23 cellular contexts compared by ENCODE assay signal in the genomic region with DNA sequence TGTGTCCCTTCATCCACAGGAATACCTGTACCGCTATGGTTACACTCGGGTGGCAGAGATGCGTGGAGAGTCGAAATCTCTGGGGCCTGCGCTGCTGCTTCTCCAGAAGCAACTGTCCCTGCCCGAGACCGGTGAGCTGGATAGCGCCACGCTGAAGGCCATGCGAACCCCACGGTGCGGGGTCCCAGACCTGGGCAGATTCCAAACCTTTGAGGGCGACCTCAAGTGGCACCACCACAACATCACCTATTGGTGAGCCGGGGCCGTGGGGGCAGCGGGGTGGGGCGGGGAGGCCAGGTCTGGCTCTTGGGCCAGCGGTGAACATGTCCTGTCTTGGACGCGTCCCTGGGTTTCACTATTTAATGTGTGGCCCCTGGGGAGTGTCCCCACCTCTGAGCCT. TPM values are rescaled to one million over a fixed set of nuclear protein-coding genes. Genes with fewer than 3 reads are reported as not detected.
A peak's percentile ranks its signal among the peaks of the same experiment; 100 is the strongest.
DNase-seq lines count a peak whose midpoint lies in the region; ATAC-seq and TF ChIP-seq lines count a peak whose summit lies in the region.
"Had no signal": no experiment of that assay in that cellular context is flagged by ENCODE, and none has a peak within 500 bp of the region (broad histone marks: within the 10 kb centered on the region; RNA-seq: fewer than 3 reads in every experiment).

No MANE protein-coding gene starts in this region.

- no peaks in the 10 kb centered on the region for H3K9me3 Mint-ChIP-seq in activated T-cell treated with anti-CD3 and anti-CD28 coated beads, Interleukin-2, amount 50 U/mL, for 72 hours
- H3K9me3 Mint-ChIP-seq in activated B cell treated with CpG ODN at 0.5 μM for 24 hours (no peaks in the 10 kb centered on the region), naive B cell (peaks cover 0 to 8% (median 3%) of the 10 kb centered on the region in 7 donors)
- H3K9me3 Mint-ChIP-seq in stimulated activated effector memory CD8-positive, alpha-beta T cell treated with anti-CD3 and anti-CD28 coated beads, Interleukin-12 subunit alpha, Interleukin-12 subunit beta, amount 100 ng/mL, for 72 hours, result peaks cover 4% of the 10 kb centered on the region
- no peaks in the 10 kb centered on the region for H3K9me3 Mint-ChIP-seq in activated T-helper 2 cell treated with anti-CD3 and anti-CD28 coated beads, Interferon-gamma antibody, Interleukin-2, Interleukin-4, amounts not matched to agents 10 μg/mL and 5 μg/mL and 100 μg/mL, durations not matched to agents 14 hours and 24 hours and 36 hours
- H3K9me3 Mint-ChIP-seq: stimulated activated naive CD8-positive, alpha-beta T cell treated with anti-CD3 and anti-CD28 coated beads, Interleukin-15, Interleukin-2, amounts not matched to agents 100 ng/mL and 50 ng/mL, for 24 hours; T-helper 2 cell treated with Interferon-gamma antibody and Interleukin-4, amounts not matched to agents 5 μg/mL and 100 μg/mL, for 36 hours had no signal

- H3K4me3 Mint-ChIP-seq in activated T-cell treated with anti-CD3 and anti-CD28 coated beads, Interleukin-2, amount 50 U/mL, for 72 hours, result peak overlapping the region; percentile 43 to 70
- peak overlapping the region; percentile 28 for H3K4me3 Mint-ChIP-seq in activated B cell treated with CpG ODN at 0.5 μM for 24 hours
- H3K4me3 Mint-ChIP-seq in naive B cell, result peak overlapping the region in 7 of 8 donors; percentile 34 to 88 (median 70)
- H3K4me3 Mint-ChIP-seq in stimulated activated effector memory CD8-positive, alpha-beta T cell treated with anti-CD3 and anti-CD28 coated beads, Interleukin-12 subunit alpha, Interleukin-12 subunit beta, amount 100 ng/mL, for 72 hours, result peak overlapping the region; percentile 72
- no peak overlapping the region for H3K4me3 Mint-ChIP-seq in activated T-helper 2 cell treated with anti-CD3 and anti-CD28 coated beads, Interferon-gamma antibody, Interleukin-2, Interleukin-4, amounts not matched to agents 10 μg/mL and 5 μg/mL and 100 μg/mL, durations not matched to agents 14 hours and 24 hours and 36 hours (ENCODE audit: low read depth)

- no peak for ATAC-seq in activated T-cell treated with anti-CD3 and anti-CD28 coated beads, Interleukin-2, amount 50 U/mL, for 72 hours (replicated peaks in 1 of 2)
- no peak for ATAC-seq in activated B cell treated with CpG ODN at 0.5 μM for 24 hours (ENCODE audit: low read depth)
- ATAC-seq in naive B cell (ENCODE audit: low read depth in 2 of 2), result no peak
- ATAC-seq in stimulated activated effector memory CD8-positive, alpha-beta T cell treated with anti-CD3 and anti-CD28 coated beads, Interleukin-12 subunit alpha, Interleukin-12 subunit beta, amount 100 ng/mL, for 72 hours, result no peak

- DNase-seq in activated T-cell treated with anti-CD3 and anti-CD28 coated beads, Interleukin-2, amount 50 U/mL, for 72 hours, result no peak
- no peak for DNase-seq in activated T-cell treated with anti-CD3 and anti-CD28 coated beads for 4 hours
- DNase-seq in activated B cell treated with CpG ODN at 0.5 μM for 24 hours, result no peak
- no peak for DNase-seq in naive B cell
- no peak for DNase-seq in stimulated activated effector memory CD8-positive, alpha-beta T cell treated with anti-CD3 and anti-CD28 coated beads, Interleukin-12 subunit alpha, Interleukin-12 subunit beta, amount 100 ng/mL, for 72 hours (ENCODE audit: low spot score in 2 of 2)
- DNase-seq in NCI-H446 (lab: John Stamatoyannopoulos, UW), result no peak
- no peak for DNase-seq in activated T-helper 2 cell treated with anti-CD3 and anti-CD28 coated beads, Interferon-gamma antibody, Interleukin-2, Interleukin-4, amounts not matched to agents 10 μg/mL and 5 μg/mL and 100 μg/mL, durations not matched to agents 14 hours and 24 hours and 36 hours (ENCODE audit: low spot score)
- no peak for DNase-seq in dedifferentiated amniotic fluid mesenchymal stem cell (ENCODE audit: extremely low spot score)
- DNase-seq: dermis blood vessel endothelial cell, left ventricle myocardium inferior, NCI-H1694, NCI-H446 treated with DMSO at 0.1 percent for 48 hours, NCI-H774, Peyer's patch, SHP77 treated with DMSO at 0.1 percent for 48 hours, small intestine, testis had no signal

- H3K4me1 Mint-ChIP-seq in activated T-cell treated with anti-CD3 and anti-CD28 coated beads, Interleukin-2, amount 50 U/mL, for 72 hours (ENCODE audit: low read depth), result peaks cover 72% of the 10 kb centered on the region
- H3K4me1 Mint-ChIP-seq in activated B cell treated with CpG ODN at 0.5 μM for 24 hours (peaks cover 83% of the 10 kb centered on the region), naive B cell (peaks cover 74 to 92% (median 84%) of the 10 kb centered on the region in 3 donors)
- peaks cover 88% of the 10 kb centered on the region for H3K4me1 Mint-ChIP-seq in stimulated activated effector memory CD8-positive, alpha-beta T cell treated with anti-CD3 and anti-CD28 coated beads, Interleukin-12 subunit alpha, Interleukin-12 subunit beta, amount 100 ng/mL, for 72 hours
- H3K4me1 Mint-ChIP-seq in activated T-helper 2 cell treated with anti-CD3 and anti-CD28 coated beads, Interferon-gamma antibody, Interleukin-2, Interleukin-4, amounts not matched to agents 10 μg/mL and 5 μg/mL and 100 μg/mL, durations not matched to agents 14 hours and 24 hours and 36 hours (ENCODE audit: low read depth), result peaks cover 61% of the 10 kb centered on the region

- intact Hi-C loops in activated B cell treated with CpG ODN at 0.5 μM for 24 hours (cut with micrococcal nuclease), result loop anchor here (2.0 to 5.0 kb wide), 3 partner anchors 37 to 188 kb away; a partner anchor contains a TSS
- intact Hi-C loops in activated T-helper 2 cell treated with anti-CD3 and anti-CD28 coated beads, Interferon-gamma antibody, Interleukin-2, Interleukin-4, amounts not matched to agents 10 μg/mL and 5 μg/mL and 100 μg/mL, durations not matched to agents 14 hours and 24 hours and 36 hours (cut with micrococcal nuclease), result loop anchor here (5.0 kb wide), 1 partner anchor 38 kb away; a partner anchor contains a TSS

- peaks cover 0 to 2% of the 10 kb centered on the region in 2 donors for H3K36me3 Mint-ChIP-seq in activated T-cell treated with anti-CD3 and anti-CD28 coated beads, Interleukin-2, amount 50 U/mL, for 72 hours (ENCODE audit: insufficient read depth in 2 of 2)
- no peaks in the 10 kb centered on the region for H3K36me3 Mint-ChIP-seq in activated B cell treated with CpG ODN at 0.5 μM for 24 hours (ENCODE audit: low read depth)
- H3K36me3 Mint-ChIP-seq in naive B cell, result peaks cover 0 to 13% of the 10 kb centered on the region in 2 donors
- peaks cover 20% of the 10 kb centered on the region for H3K36me3 Mint-ChIP-seq in stimulated activated effector memory CD8-positive, alpha-beta T cell treated with anti-CD3 and anti-CD28 coated beads, Interleukin-12 subunit alpha, Interleukin-12 subunit beta, amount 100 ng/mL, for 72 hours
- H3K36me3 Mint-ChIP-seq in activated T-helper 2 cell treated with anti-CD3 and anti-CD28 coated beads, Interferon-gamma antibody, Interleukin-2, Interleukin-4, amounts not matched to agents 10 μg/mL and 5 μg/mL and 100 μg/mL, durations not matched to agents 14 hours and 24 hours and 36 hours (ENCODE audit: low read depth), result peaks cover 5% of the 10 kb centered on the region

- H3K27ac Mint-ChIP-seq in activated T-cell treated with anti-CD3 and anti-CD28 coated beads, Interleukin-2, amount 50 U/mL, for 72 hours, result no peak overlapping the region
- H3K27ac Mint-ChIP-seq in activated B cell treated with CpG ODN at 0.5 μM for 24 hours (peak overlapping the region; percentile 66), naive B cell (peak overlapping the region in 2 of 6 donors; percentile 50 to 88)
- H3K27ac Mint-ChIP-seq in stimulated activated effector memory CD8-positive, alpha-beta T cell treated with anti-CD3 and anti-CD28 coated beads, Interleukin-12 subunit alpha, Interleukin-12 subunit beta, amount 100 ng/mL, for 72 hours, result no peak overlapping the region
- H3K27ac Mint-ChIP-seq in activated T-helper 2 cell treated with anti-CD3 and anti-CD28 coated beads, Interferon-gamma antibody, Interleukin-2, Interleukin-4, amounts not matched to agents 10 μg/mL and 5 μg/mL and 100 μg/mL, durations not matched to agents 14 hours and 24 hours and 36 hours, result no peak overlapping the region
- H3K27ac Mint-ChIP-seq: stimulated activated naive CD8-positive, alpha-beta T cell treated with anti-CD3 and anti-CD28 coated beads, Interleukin-15, Interleukin-2, amounts not matched to agents 100 ng/mL and 50 ng/mL, for 24 hours had no signal

- CTCF ChIA-PET in activated B cell treated with CpG ODN at 0.5 μM for 24 hours (lab: Charles Lee), result interaction anchor here (1.1 kb wide), 1 partner anchor 23 kb away, joined by 6 read pairs; no protein-coding TSS in a partner anchor

- TF ChIP-seq CTCF in activated B cell treated with CpG ODN at 0.5 μM for 24 hours (IDR thresholded peaks at IDR 0.05), result no peak

- peaks cover 64% of the 10 kb centered on the region for H3K27me3 Mint-ChIP-seq in activated T-cell treated with anti-CD3 and anti-CD28 coated beads, Interleukin-2, amount 50 U/mL, for 72 hours (ENCODE audit: low read depth)
- H3K27me3 Mint-ChIP-seq in activated B cell treated with CpG ODN at 0.5 μM for 24 hours (peaks cover 43% of the 10 kb centered on the region), naive B cell (peaks cover 48 to 53% (median 48%) of the 10 kb centered on the region in 3 donors)
- H3K27me3 Mint-ChIP-seq in activated T-helper 2 cell treated with anti-CD3 and anti-CD28 coated beads, Interferon-gamma antibody, Interleukin-2, Interleukin-4, amounts not matched to agents 10 μg/mL and 5 μg/mL and 100 μg/mL, durations not matched to agents 14 hours and 24 hours and 36 hours (ENCODE audit: low read depth), result peaks cover 55% of the 10 kb centered on the region

- POLR2A ChIA-PET in activated B cell treated with CpG ODN at 0.5 μM for 24 hours (lab: Charles Lee), result no interaction called here

RNA-seq across cellular contexts. Expression of a gene that starts 1.1 kb away (rescaled TPM):
- total RNA-seq in activated T-cell treated with anti-CD3 and anti-CD28 coated beads, Interleukin-2, amount 50 U/mL, for 72 hours, result under 1 TPM in 1 of 2 donors, not detected in 1; 0.14 TPM
- total RNA-seq in activated B cell treated with CpG ODN at 0.5 μM for 24 hours, result 2.0 and 2.3 TPM in 2 replicates
- polyA plus RNA-seq in naive B cell (ENCODE audit: low read depth in 6 of 6), result under 1 TPM in 2 of 6 donors, not detected in 4; 0.19 to 0.25 TPM
- total RNA-seq in activated T-helper 2 cell treated with anti-CD3 and anti-CD28 coated beads, Interferon-gamma antibody, Interleukin-2, Interleukin-4, amounts not matched to agents 10 μg/mL and 5 μg/mL and 100 μg/mL, durations not matched to agents 14 hours and 24 hours and 36 hours, result 0.16 TPM in 1 of 2 replicates, not detected in the other
- total RNA-seq: dermis blood vessel endothelial cell, osteocyte, renal cortical epithelial cell had no signal

RNA-seq across cellular contexts. Expression of a gene that starts 19.2 kb away (rescaled TPM):
- total RNA-seq in activated T-cell treated with anti-CD3 and anti-CD28 coated beads, Interleukin-2, amount 50 U/mL, for 72 hours, result 1 to 10 TPM; 1.2 to 3.2 TPM
- not detected in 2 replicates for total RNA-seq in activated B cell treated with CpG ODN at 0.5 μM for 24 hours
- not detected for polyA plus RNA-seq in naive B cell (ENCODE audit: low read depth in 6 of 6)
- 0.73 TPM in 1 of 2 replicates, not detected in the other for total RNA-seq in activated T-helper 2 cell treated with anti-CD3 and anti-CD28 coated beads, Interferon-gamma antibody, Interleukin-2, Interleukin-4, amounts not matched to agents 10 μg/mL and 5 μg/mL and 100 μg/mL, durations not matched to agents 14 hours and 24 hours and 36 hours
- total RNA-seq: IMR-90, left ventricle myocardium inferior, osteocyte, Peyer's patch had no signal
- polyA plus RNA-seq: keratinocyte had no signal

RNA-seq across cellular contexts. Expression of a gene that starts 37.8 kb away (rescaled TPM):
- 10 to 100 TPM; 28.4 to 29.8 TPM for total RNA-seq in activated T-cell treated with anti-CD3 and anti-CD28 coated beads, Interleukin-2, amount 50 U/mL, for 72 hours
- total RNA-seq in activated B cell treated with CpG ODN at 0.5 μM for 24 hours, result 39.2 and 49.6 TPM in 2 replicates
- polyA plus RNA-seq in naive B cell (ENCODE audit: low read depth in 6 of 6), result 10 to 100 TPM; 10.4 to 24.3 (median 15.5) TPM
- 35.7 and 36.1 TPM in 2 replicates for total RNA-seq in activated T-helper 2 cell treated with anti-CD3 and anti-CD28 coated beads, Interferon-gamma antibody, Interleukin-2, Interleukin-4, amounts not matched to agents 10 μg/mL and 5 μg/mL and 100 μg/mL, durations not matched to agents 14 hours and 24 hours and 36 hours
